1 cellular context compared by ENCODE assay signal in genomic region chr19:39470724-39471339, GRCh38.
TF ChIP-seq lines count a peak whose summit lies in the region.

No MANE protein-coding gene starts in this region.

TF ChIP-seq in A549, 52 proteins besides CTCF, POLR2A, EP300 and RAD21:
- TF ChIP-seq SMC3 (IDR thresholded peaks at IDR 0.05): no peak
- TF ChIP-seq ZFP36 (IDR thresholded peaks at IDR 0.05; ENCODE audit: borderline replicate concordance, partially characterized antibody): peak; percentile 66
- TF ChIP-seq FOSL2 (IDR thresholded peaks at IDR 0.05): no peak
- TF ChIP-seq FOSL2 (CRISPR knock-in tag; IDR thresholded peaks at IDR 0.05): peak; percentile 35; the same call in 1 of the 2 replicates
- TF ChIP-seq EHMT2 (IDR thresholded peaks at IDR 0.05; ENCODE audit: low read depth): no peak
- TF ChIP-seq HOXB5 (CRISPR knock-in tag; IDR thresholded peaks at IDR 0.05): no peak
- TF ChIP-seq MAX (IDR thresholded peaks at IDR 0.05): 0 out of 2 replicates have a peak, but pooled peaks have one; percentile 15
TF ChIP-seq in A549: peak in this region for 3.
